ENCODE assay signal across 13 cellular contexts in genomic region chr10:43206391-43207235, GRCh38.
DNase-seq lines count a peak whose midpoint lies in the region; ATAC-seq and TF ChIP-seq lines count a peak whose summit lies in the region.
"Had no signal": no experiment of that assay in that cellular context is flagged by ENCODE, and none has a peak within 500 bp of the region (broad histone marks: within the 10 kb centered on the region; RNA-seq: fewer than 3 reads in every experiment).

No MANE protein-coding gene starts in this region.

- no peaks in the 10 kb centered on the region for H3K36me3 ChIP-seq in BLaER1

- H3K27ac Mint-ChIP-seq in T-helper 17 cell (no peak overlapping the region), progenitor cell of endocrine pancreas (no peak overlapping the region)
- H3K27ac Mint-ChIP-seq: activated naive CD4-positive, alpha-beta T cell treated with anti-CD3 and anti-CD28 coated beads, Interleukin-2, amount 50 U/mL, for 72 hours; CD4-positive, CD25-positive, alpha-beta regulatory T cell had no signal

- H3K9me3 ChIP-seq in BLaER1, result no peaks in the 10 kb centered on the region
- H3K9me3 ChIP-seq in T-helper 17 cell (ENCODE audit: control insufficient read depth, low read length, poor library complexity, severe bottlenecking), result no peaks in the 10 kb centered on the region

- no peaks in the 10 kb centered on the region for H3K36me3 Mint-ChIP-seq in T-helper 17 cell (ENCODE audit: low read depth)
- H3K36me3 Mint-ChIP-seq in progenitor cell of endocrine pancreas (ENCODE audit: insufficient read depth), result no peaks in the 10 kb centered on the region
- H3K36me3 Mint-ChIP-seq: activated naive CD4-positive, alpha-beta T cell treated with anti-CD3 and anti-CD28 coated beads, Interleukin-2, amount 50 U/mL, for 72 hours; CD4-positive, CD25-positive, alpha-beta regulatory T cell had no signal

- H3K27me3 Mint-ChIP-seq in T-helper 17 cell (no peaks in the 10 kb centered on the region), progenitor cell of endocrine pancreas (peaks cover 3% of the 10 kb centered on the region)
- H3K27me3 Mint-ChIP-seq: CD4-positive, CD25-positive, alpha-beta regulatory T cell had no signal

- peak overlapping the region; percentile 56 for H3K27ac ChIP-seq in BLaER1
- H3K27ac ChIP-seq: parathyroid adenoma had no signal

- no peak overlapping the region for H3K4me2 ChIP-seq in BLaER1

- no peak overlapping the region for H3K4me3 Mint-ChIP-seq in T-helper 17 cell
- no peak overlapping the region for H3K4me3 Mint-ChIP-seq in progenitor cell of endocrine pancreas (ENCODE audit: low read depth)
- H3K4me3 Mint-ChIP-seq: CD4-positive, CD25-positive, alpha-beta regulatory T cell had no signal

- ATAC-seq in T-helper 17 cell (no peak), HG03159 (IDR thresholded peaks at IDR 0.05; ENCODE audit: unreplicated experiment) (no peak), GM18870 (IDR thresholded peaks at IDR 0.05; ENCODE audit: unreplicated experiment) (no peak)
- ATAC-seq: activated naive CD4-positive, alpha-beta T cell treated with anti-CD3 and anti-CD28 coated beads, Interleukin-2, amount 50 U/mL, for 72 hours had no signal

- no peaks in the 10 kb centered on the region for H3K9me3 Mint-ChIP-seq in progenitor cell of endocrine pancreas (ENCODE audit: low read depth)
- H3K9me3 Mint-ChIP-seq: activated naive CD4-positive, alpha-beta T cell treated with anti-CD3 and anti-CD28 coated beads, Interleukin-2, amount 50 U/mL, for 72 hours had no signal

- no peaks in the 10 kb centered on the region for H4K20me1 ChIP-seq in BLaER1

- H3K4me1 Mint-ChIP-seq in T-helper 17 cell, result peaks cover 7% of the 10 kb centered on the region
- peaks cover 2% of the 10 kb centered on the region for H3K4me1 Mint-ChIP-seq in progenitor cell of endocrine pancreas (ENCODE audit: low read depth)

- no peaks in the 10 kb centered on the region for H3K27me3 ChIP-seq in BLaER1

- intact Hi-C loops in head of caudate nucleus (cut with DNase I), result no loop called here

- DNase-seq in T-helper 17 cell, result peak in 2 of 3 donors; percentile 2 to 5
- DNase-seq in head of caudate nucleus, result peak in 23 of 42 donors; percentile 2 to 38 (median 9)
- DNase-seq in progenitor cell of endocrine pancreas (ENCODE audit: low spot score, unreplicated experiment), result peak; percentile 8
- no peak for DNase-seq in HuH-7.5 (ENCODE audit: low spot score)
- DNase-seq: CD4-positive, CD25-positive, alpha-beta regulatory T cell; EL; mesendoderm; NCI-H2171 had no signal

- peaks cover 58% of the 10 kb centered on the region for H3K4me1 ChIP-seq in BLaER1
- H3K4me1 ChIP-seq: parathyroid adenoma had no signal

- TF ChIP-seq CTCF in progenitor cell of endocrine pancreas (IDR thresholded peaks at IDR 0.05; ENCODE audit: unreplicated experiment), result no peak

- 0 out of 2 replicates have a peak overlapping the region, but pooled peaks have one; percentile 19 for H3K9ac ChIP-seq in BLaER1
- H3K9ac ChIP-seq: parathyroid adenoma had no signal

- H3K4me3 ChIP-seq in BLaER1, result no peak overlapping the region
